8 cellular contexts compared by ENCODE assay signal in genomic region chr10:99659868-99660366, GRCh38. TPM values are rescaled to one million over a fixed set of nuclear protein-coding genes. Genes with fewer than 3 reads are reported as not detected.
DNase-seq lines count a peak whose midpoint lies in the region; ATAC-seq and TF ChIP-seq lines count a peak whose summit lies in the region.

No MANE protein-coding gene starts in this region.

- WGBS in endodermal cell (ENCODE audit: insufficient coverage in 1 of 2, insufficient read length in 1 of 2), 2 experiments = 19 to 22% methylated on average over 5 to 9 of the region's 10 CpGs

- no peaks in the 10 kb centered on the region for H3K9me3 ChIP-seq in CD8-positive, alpha-beta memory T cell (ENCODE audit: low read length)
- H3K9me3 ChIP-seq in endodermal cell (ENCODE audit: control insufficient read depth, low read length) = no peaks in the 10 kb centered on the region

- peak overlapping the region; percentile 98 for H3K9ac ChIP-seq in endodermal cell (ENCODE audit: extremely low read depth, low read length, poor library complexity, severe bottlenecking)

- peaks cover 14% of the 10 kb centered on the region for H3K4me1 ChIP-seq in CD8-positive, alpha-beta memory T cell (ENCODE audit: insufficient read depth, low read length)
- peaks cover 3% of the 10 kb centered on the region for H3K4me1 ChIP-seq in endodermal cell (ENCODE audit: control insufficient read depth, insufficient read depth, low read length)

- TF ChIP-seq CTCF in endodermal cell (conservative IDR thresholded peaks at IDR 0.05) (no peak), nephron (IDR thresholded peaks at IDR 0.05; ENCODE audit: unreplicated experiment in 3 of 3) (no peak), GM13977 (IDR thresholded peaks at IDR 0.05; ENCODE audit: extremely low read depth, insufficient read depth, missing control alignments) (no peak)

- H3K27ac ChIP-seq in CD8-positive, alpha-beta memory T cell (ENCODE audit: low read depth, low read length) = peak overlapping the region; percentile 58
- H3K27ac ChIP-seq in endodermal cell (ENCODE audit: low read depth, low read length) = peak overlapping the region; percentile 19

- H3K9me3 Mint-ChIP-seq in CD8-positive, alpha-beta memory T cell = no peaks in the 10 kb centered on the region
- H3K9me3 Mint-ChIP-seq in endodermal cell (no peaks in the 10 kb centered on the region), nephron (no peaks in the 10 kb centered on the region)

- peak overlapping the region in 7 of 8 donors; percentile 34 to 90 (median 73) for H3K27ac Mint-ChIP-seq in CD8-positive, alpha-beta memory T cell
- H3K27ac Mint-ChIP-seq in endodermal cell = peak overlapping the region; percentile 92
- peak overlapping the region in 1 of 3 experiments; percentile 51 for H3K27ac Mint-ChIP-seq in nephron

- H3K27me3 Mint-ChIP-seq in CD8-positive, alpha-beta memory T cell = peaks cover 6 to 11% of the 10 kb centered on the region in 2 donors
- H3K27me3 Mint-ChIP-seq in endodermal cell (ENCODE audit: insufficient read depth) (peaks cover 33% of the 10 kb centered on the region), nephron (ENCODE audit: low read depth) (peaks cover 28% of the 10 kb centered on the region)

- POLR2A ChIA-PET in CD8-positive, alpha-beta memory T cell (lab: Charles Lee) = interaction anchor here (1.2 to 1.4 kb wide), 3 partner anchors 39 to 72 kb away, joined by 3 to 12 read pairs (median 6); partner anchors contain the start of genes COX15, CUTC and SLC25A28

- H3K27me3 ChIP-seq in CD8-positive, alpha-beta memory T cell (ENCODE audit: insufficient read depth, low read length, poor library complexity, severe bottlenecking) = no peaks in the 10 kb centered on the region
- peaks cover 27% of the 10 kb centered on the region for H3K27me3 ChIP-seq in endodermal cell (ENCODE audit: control insufficient read depth, insufficient read depth, low read length, poor library complexity, severe bottlenecking)

- ATAC-seq in HG02642 (IDR thresholded peaks at IDR 0.05; ENCODE audit: poor library complexity, unreplicated experiment) (no peak), HG02884 (IDR thresholded peaks at IDR 0.05; ENCODE audit: unreplicated experiment) (no peak), GM19328 (IDR thresholded peaks at IDR 0.05; ENCODE audit: unreplicated experiment) (no peak)

- peak overlapping the region; percentile 86 to 96 (median 89) for H3K4me3 Mint-ChIP-seq in CD8-positive, alpha-beta memory T cell
- H3K4me3 Mint-ChIP-seq in endodermal cell = peak overlapping the region; percentile 75
- peak overlapping the region; percentile 88 to 91 (median 90) for H3K4me3 Mint-ChIP-seq in nephron

- CTCF ChIA-PET in CD8-positive, alpha-beta memory T cell (lab: Charles Lee) = interaction anchor here (1.3 to 1.4 kb wide), 2 partner anchors 9 to 19 kb away, joined by 3 to 5 read pairs; no protein-coding TSS in a partner anchor

- DNase-seq in CD8-positive, alpha-beta memory T cell = peak in 1 of 5 donors; percentile 2
- DNase-seq in NCI-H748 treated with DMSO at 0.1 percent for 48 hours (lab: John Stamatoyannopoulos, UW) (peak; percentile 17), endodermal cell (no peak), GM13977 (ENCODE audit: low spot score) (no peak)

- H3K4me1 Mint-ChIP-seq in CD8-positive, alpha-beta memory T cell = peaks cover 20 to 39% (median 29%) of the 10 kb centered on the region in 3 donors
- H3K4me1 Mint-ChIP-seq in endodermal cell = peaks cover 5% of the 10 kb centered on the region
- H3K4me1 Mint-ChIP-seq in nephron = peaks cover 17% of the 10 kb centered on the region

- H3K36me3 Mint-ChIP-seq in CD8-positive, alpha-beta memory T cell = peaks cover 0 to 8% (median 3%) of the 10 kb centered on the region in 3 donors
- peaks cover 10% of the 10 kb centered on the region for H3K36me3 Mint-ChIP-seq in endodermal cell (ENCODE audit: low read depth)
- H3K36me3 Mint-ChIP-seq in nephron (ENCODE audit: low read depth) = peaks cover 7% of the 10 kb centered on the region

- no peaks in the 10 kb centered on the region for H3K36me3 ChIP-seq in CD8-positive, alpha-beta memory T cell (ENCODE audit: insufficient read depth, low read length)
- H3K36me3 ChIP-seq in endodermal cell (ENCODE audit: control insufficient read depth, insufficient read depth, low read length) = peaks cover 29% of the 10 kb centered on the region

- in situ Hi-C loops in GM13977 (cut with MboI; ENCODE audit: low pct_unique_long_range_greater_than_20kb, low sequenced_read_pairs, unreplicated experiment) = no loop called here

- peak overlapping the region; percentile 82 for H3K4me3 ChIP-seq in CD8-positive, alpha-beta memory T cell (ENCODE audit: low read length)
- peak overlapping the region; percentile 87 for H3K4me3 ChIP-seq in endodermal cell (ENCODE audit: low read length)

RNA-seq across cellular contexts. Expression of gene ENTPD7, which starts 0.6 kb away (rescaled TPM):
- 1 to 10 TPM; 7.4 to 8.3 TPM for total RNA-seq in CD8-positive, alpha-beta memory T cell
- polyA plus RNA-seq in CD8-positive, alpha-beta memory T cell = 2.0 TPM
- total RNA-seq in endodermal cell = 10 to 100 TPM; 23.8 to 26.4 TPM
- 9.7 TPM for polyA plus RNA-seq in endodermal cell (2013, experiment 1 of 2)
- polyA plus RNA-seq in endodermal cell (2013, experiment 2 of 2) = 9.8 TPM

RNA-seq across cellular contexts. Expression of gene SLC25A28, which starts 39.7 kb away (rescaled TPM):
- total RNA-seq in CD8-positive, alpha-beta memory T cell = 10 to 100 TPM; 41.9 to 42.9 TPM
- 26.4 TPM for polyA plus RNA-seq in CD8-positive, alpha-beta memory T cell
- 10 to 100 TPM; 20.4 to 30.0 TPM for total RNA-seq in endodermal cell
- polyA plus RNA-seq in endodermal cell (2013, experiment 1 of 2) = 38.9 TPM
- 37.1 TPM for polyA plus RNA-seq in endodermal cell (2013, experiment 2 of 2)
